ENCODE assay signal across 13 cellular contexts in genomic region chr11:30919389-30920172, GRCh38.
DNase-seq lines count a peak whose midpoint lies in the region; ATAC-seq and TF ChIP-seq lines count a peak whose summit lies in the region.
"Had no signal": no experiment of that assay in that cellular context is flagged by ENCODE, and none has a peak within 500 bp of the region (broad histone marks: within the 10 kb centered on the region; RNA-seq: fewer than 3 reads in every experiment).

No MANE protein-coding gene starts in this region.

- ATAC-seq in GM19452 (IDR thresholded peaks at IDR 0.05; ENCODE audit: unreplicated experiment), result peak; percentile 52
- no peak for ATAC-seq in Right ventricle myocardium superior (ENCODE audit: poor library complexity)

- intact Hi-C loops in Right ventricle myocardium superior (cut with DNase I), result loop anchor here (5.0 to 10.0 kb wide), 3 partner anchors 65 to 562 kb away; no protein-coding TSS in a partner anchor

- no peak overlapping the region for H3K4me3 ChIP-seq in choroid plexus epithelial cell (ENCODE audit: low read depth, low read length)
- H3K4me3 ChIP-seq: lung, right atrium auricular region, SJSA1 had no signal

- DNase-seq in HS-5 (ENCODE audit: low read depth), result peak; percentile 46
- peak; percentile 2 for DNase-seq in choroid plexus epithelial cell (ENCODE audit: low read depth)
- DNase-seq in stromal cell of bone marrow (ENCODE audit: low read depth), result peak; percentile 55
- no peak for DNase-seq in central memory CD4-positive, alpha-beta T cell
- DNase-seq in Right ventricle myocardium superior, result no peak
- DNase-seq in mesenteric fat pad (ENCODE audit: low spot score), result no peak
- DNase-seq: activated CD4-positive, alpha-beta memory T cell treated with anti-CD3 and anti-CD28 coated beads, Interleukin-2, amount 10 ng/mL, durations not matched to agents 7 days and 5 days; amygdala; NCI-H2029 treated with DMSO at 0.1 percent for 48 hours had no signal

- no peak for TF ChIP-seq CTCF in choroid plexus epithelial cell (conservative IDR thresholded peaks at IDR 0.05; ENCODE audit: low read depth, low read length)

Comparison
In these comparisons a context has a peak if more than half of its experiments do, and no peak if none do; other contexts are left out.
1. DNase-seq: peak in HS-5 (single experiment), choroid plexus epithelial cell (single experiment) and stromal cell of bone marrow (single experiment); none in central memory CD4-positive, alpha-beta T cell (single experiment), Right ventricle myocardium superior (single experiment) and mesenteric fat pad (single experiment).